Comparison of ENCODE assay signal across 16 cellular contexts in genomic region chr6:106894978-106895702, GRCh38.
DNase-seq lines count a peak whose midpoint lies in the region; FAIRE-seq and TF ChIP-seq lines count a peak whose summit lies in the region.
"Had no signal": no experiment of that assay in that cellular context is flagged by ENCODE, and none has a peak within 500 bp of the region (broad histone marks: within the 10 kb centered on the region; RNA-seq: fewer than 3 reads in every experiment).

No MANE protein-coding gene starts in this region.

- H3K79me2 ChIP-seq in endothelial cell of umbilical vein (ENCODE audit: control insufficient read depth, insufficient read depth, low read length): no peaks in the 10 kb centered on the region

- H3K27me3 ChIP-seq in endothelial cell of umbilical vein (ENCODE audit: control insufficient read depth in 2 of 2, insufficient read depth in 2 of 2, low read length in 2 of 2): no peaks in the 10 kb centered on the region
- peaks cover 50% of the 10 kb centered on the region for H3K27me3 ChIP-seq in left ventricle myocardium inferior (ENCODE audit: low read depth)

- CTCF ChIA-PET in endothelial cell of umbilical vein (lab: Charles Lee): no interaction called here

- H3K27ac ChIP-seq in endothelial cell of umbilical vein (ENCODE audit: insufficient read depth, low read depth, low read length) (no peak overlapping the region), left ventricle myocardium inferior (replicated peaks) (no peak overlapping the region)
- H3K27ac ChIP-seq: C4-2B, PC-9 had no signal

- H3K9me3 ChIP-seq in endothelial cell of umbilical vein (replicated peaks; ENCODE audit: control insufficient read depth, insufficient read depth, low read length) (no peaks in the 10 kb centered on the region), left ventricle myocardium inferior (replicated peaks) (peaks cover 8% of the 10 kb centered on the region)

- H2AFZ ChIP-seq in endothelial cell of umbilical vein (ENCODE audit: low read depth, low read length): no peak overlapping the region
- H2AFZ ChIP-seq: PC-9 had no signal

- H3K4me2 ChIP-seq in endothelial cell of umbilical vein (ENCODE audit: insufficient read depth, low read length): no peak overlapping the region
- H3K4me2 ChIP-seq: PC-9 had no signal

- no peaks in the 10 kb centered on the region for H4K20me1 ChIP-seq in endothelial cell of umbilical vein (replicated peaks; ENCODE audit: control insufficient read depth, extremely low read depth, insufficient read depth, low read length)

- POLR2A ChIA-PET in endothelial cell of umbilical vein (lab: Charles Lee): no interaction called here

- no peaks in the 10 kb centered on the region for H3K4me1 ChIP-seq in endothelial cell of umbilical vein (ENCODE audit: control insufficient read depth, extremely low read depth, insufficient read depth, low read length)
- no peaks in the 10 kb centered on the region for H3K4me1 ChIP-seq in left ventricle myocardium inferior

- TF ChIP-seq CTCF in endothelial cell of umbilical vein (IDR thresholded peaks at IDR 0.05; ENCODE audit: extremely low read depth in 1 of 2, insufficient read depth in 1 of 2, low read depth in 1 of 2, low read length in 2 of 2): no peak
- no peak for TF ChIP-seq CTCF in left ventricle myocardium inferior (IDR thresholded peaks at IDR 0.05; ENCODE audit: borderline replicate concordance)

- dilution Hi-C loops in endothelial cell of umbilical vein (cut with MboI; ENCODE audit: extremely low pct_ligation_motif_present, low sequenced_read_pairs): no loop called here

- H3K4me3 ChIP-seq in endothelial cell of umbilical vein (replicated peaks in 1 of 3; ENCODE audit: insufficient read depth in 1 of 3, low read depth in 1 of 3, low read length in 3 of 3): no peak overlapping the region
- no peak overlapping the region for H3K4me3 ChIP-seq in left ventricle myocardium inferior
- H3K4me3 ChIP-seq: PC-9 had no signal

- no TSS peak for BruUV-seq in endothelial cell of umbilical vein (replicated peaks; lab: Mats Ljungman, UMichigan)

- no peak for TF ChIP-seq POLR2A in endothelial cell of umbilical vein (IDR thresholded peaks at IDR 0.05; ENCODE audit: low read depth, low read length)

- no peak for FAIRE-seq in endothelial cell of umbilical vein (lab: Jason Lieb, UNC)

- DNase-seq in ELR (ENCODE audit: low read depth) (peak; percentile 62), NAMALWA (ENCODE audit: low spot score) (peak; percentile 11), endothelial cell of umbilical vein (ENCODE audit: low read depth, low spot score) (peak; percentile 13), non-pigmented ciliary epithelial cell (ENCODE audit: low read depth) (peak; percentile 10), left ventricle myocardium inferior (no peak), activated gamma-delta T cell (lab: John Stamatoyannopoulos, UW) (no peak), NCI-H446 treated with DMSO at 0.1 percent for 48 hours (lab: John Stamatoyannopoulos, UW) (no peak)
- no peak for DNase-seq in activated CD4-positive, alpha-beta T cell treated with anti-CD3 and anti-CD28 coated beads, Interleukin-2, amount 50 U/mL, for 48 hours
- DNase-seq: activated CD4-positive, alpha-beta memory T cell treated with anti-CD3 and anti-CD28 coated beads for 36 hours; activated naive CD4-positive, alpha-beta T cell treated with Interleukin-2 at 50 U/mL for 16 hours; glutamatergic neuron; NCI-H187 treated with DMSO at 0.1 percent for 48 hours; stimulated activated CD4-positive, alpha-beta T cell treated with anti-CD3 and anti-CD28 coated beads, Interleukin-2, amount 100 ng/mL, for 48 hours; T-helper 17 cell had no signal

- H3K36me3 ChIP-seq in endothelial cell of umbilical vein (ENCODE audit: control insufficient read depth in 2 of 2, extremely low read depth in 1 of 2, insufficient read depth in 2 of 2, low read length in 2 of 2) (no peaks in the 10 kb centered on the region), left ventricle myocardium inferior (no peaks in the 10 kb centered on the region)

- intact Hi-C loops in endothelial cell of umbilical vein (cut with micrococcal nuclease): no loop called here
- intact Hi-C loops in left ventricle myocardium inferior (cut with micrococcal nuclease): no loop called here

- H3K9ac ChIP-seq in endothelial cell of umbilical vein (replicated peaks; ENCODE audit: extremely low read depth, insufficient read depth, low read length): no peak overlapping the region

- H3K9me1 ChIP-seq in endothelial cell of umbilical vein (replicated peaks; ENCODE audit: control insufficient read depth, extremely low read depth, insufficient read depth, low read length): no peaks in the 10 kb centered on the region

TF ChIP-seq in endothelial cell of umbilical vein, 7 proteins besides CTCF, POLR2A, EP300 and RAD21:
- TF ChIP-seq JUN (IDR thresholded peaks at IDR 0.05; ENCODE audit: borderline replicate concordance, insufficient read depth, insufficient read length, low read depth) (peak; percentile 3), EZH2 (IDR thresholded peaks at IDR 0.05; ENCODE audit: borderline replicate concordance, low read depth, low read length, severe bottlenecking) (no peak)

Comparison
In these comparisons a context has a peak if more than half of its experiments do, and no peak if none do; other contexts are left out.
1. DNase-seq: peak in ELR (single experiment), NAMALWA (single experiment), endothelial cell of umbilical vein (single experiment) and non-pigmented ciliary epithelial cell (single experiment); none in left ventricle myocardium inferior (single experiment), activated CD4-positive, alpha-beta T cell treated with anti-CD3 and anti-CD28 coated beads, Interleukin-2, amount 50 U/mL, for 48 hours (0 of 2), activated gamma-delta T cell (single experiment) and NCI-H446 treated with DMSO at 0.1 percent for 48 hours (single experiment).